12 cellular contexts compared by ENCODE assay signal in genomic region chr12:14959916-14960315, GRCh38. TPM values are rescaled to one million over a fixed set of nuclear protein-coding genes. Genes with fewer than 3 reads are reported as not detected.
DNase-seq lines count a peak whose midpoint lies in the region; ATAC-seq and TF ChIP-seq lines count a peak whose summit lies in the region.
"Had no signal": no experiment of that assay in that cellular context is flagged by ENCODE, and none has a peak within 500 bp of the region (broad histone marks: within the 10 kb centered on the region; RNA-seq: fewer than 3 reads in every experiment).

No MANE protein-coding gene starts in this region.

- peak overlapping the region; percentile 78 to 87 (median 82) for H3K27ac ChIP-seq in esophagus squamous epithelium

- peaks cover 62% of the 10 kb centered on the region for H3K36me3 Mint-ChIP-seq in T-helper 2 cell treated with Interferon-gamma antibody and Interleukin-4, amounts not matched to agents 5 μg/mL and 100 μg/mL, for 36 hours (ENCODE audit: low read depth)
- H3K36me3 Mint-ChIP-seq in T-helper 17 cell (ENCODE audit: low read depth): peaks cover 21% of the 10 kb centered on the region

- DNase-seq in T-helper 2 cell treated with Interferon-gamma antibody and Interleukin-4, amounts not matched to agents 5 μg/mL and 100 μg/mL, for 36 hours (ENCODE audit: low spot score): no peak
- no peak for DNase-seq in T-helper 2 cell
- no peak for DNase-seq in T-helper 17 cell
- no peak for DNase-seq in esophagus squamous epithelium (lab: John Stamatoyannopoulos, UW)
- no peak for DNase-seq in stimulated activated naive CD8-positive, alpha-beta T cell treated with anti-CD3 and anti-CD28 coated beads, Interleukin-15, amount 100 ng/mL, for 72 hours
- no peak for DNase-seq in nucleus accumbens (lab: John Stamatoyannopoulos, UW)
- DNase-seq: amygdala, T1000 had no signal

- no peaks in the 10 kb centered on the region for H3K9me3 Mint-ChIP-seq in T-helper 2 cell treated with Interferon-gamma antibody and Interleukin-4, amounts not matched to agents 5 μg/mL and 100 μg/mL, for 36 hours
- no peaks in the 10 kb centered on the region for H3K9me3 Mint-ChIP-seq in stimulated activated naive CD8-positive, alpha-beta T cell treated with anti-CD3 and anti-CD28 coated beads, Interleukin-15, amount 100 ng/mL, for 72 hours

- H3K27ac Mint-ChIP-seq in T-helper 2 cell treated with Interferon-gamma antibody and Interleukin-4, amounts not matched to agents 5 μg/mL and 100 μg/mL, for 36 hours: peak overlapping the region; percentile 99
- H3K27ac Mint-ChIP-seq in T-helper 17 cell: peak overlapping the region; percentile 100
- H3K27ac Mint-ChIP-seq in stimulated activated naive CD8-positive, alpha-beta T cell treated with anti-CD3 and anti-CD28 coated beads, Interleukin-15, amount 100 ng/mL, for 72 hours: peak overlapping the region; percentile 93 to 97

- intact Hi-C loops in esophagus squamous epithelium (cut with DNase I): no loop called here

- no peaks in the 10 kb centered on the region for H3K27me3 Mint-ChIP-seq in T-helper 2 cell treated with Interferon-gamma antibody and Interleukin-4, amounts not matched to agents 5 μg/mL and 100 μg/mL, for 36 hours (ENCODE audit: low read depth)
- H3K27me3 Mint-ChIP-seq in T-helper 17 cell: no peaks in the 10 kb centered on the region
- no peaks in the 10 kb centered on the region for H3K27me3 Mint-ChIP-seq in stimulated activated naive CD8-positive, alpha-beta T cell treated with anti-CD3 and anti-CD28 coated beads, Interleukin-15, amount 100 ng/mL, for 72 hours

- H3K27me3 ChIP-seq in esophagus squamous epithelium: no peaks in the 10 kb centered on the region

- H3K4me3 ChIP-seq in esophagus squamous epithelium: peak overlapping the region; percentile 26 to 61 (median 46)

- TF ChIP-seq CTCF in esophagus squamous epithelium (IDR thresholded peaks at IDR 0.05): no peak

- peaks cover 37% of the 10 kb centered on the region for H3K4me1 Mint-ChIP-seq in T-helper 2 cell treated with Interferon-gamma antibody and Interleukin-4, amounts not matched to agents 5 μg/mL and 100 μg/mL, for 36 hours (ENCODE audit: low read depth)
- H3K4me1 Mint-ChIP-seq in T-helper 17 cell: peaks cover 59% of the 10 kb centered on the region
- peaks cover 49% of the 10 kb centered on the region for H3K4me1 Mint-ChIP-seq in stimulated activated naive CD8-positive, alpha-beta T cell treated with anti-CD3 and anti-CD28 coated beads, Interleukin-15, amount 100 ng/mL, for 72 hours

- no peaks in the 10 kb centered on the region for H3K36me3 ChIP-seq in esophagus squamous epithelium

- peaks cover 0 to 44% (median 0%) of the 10 kb centered on the region in 3 donors for H3K4me1 ChIP-seq in esophagus squamous epithelium

- WGBS in esophagus squamous epithelium, 2 donors: 65 to 86% methylated on average over 3 of the region's 3 CpGs

- H3K9me3 ChIP-seq in T-helper 17 cell (ENCODE audit: control insufficient read depth, low read length, poor library complexity, severe bottlenecking) (no peaks in the 10 kb centered on the region), esophagus squamous epithelium (no peaks in the 10 kb centered on the region)

- TF ChIP-seq POLR2A in esophagus squamous epithelium (IDR thresholded peaks at IDR 0.05): no peak

- peak overlapping the region; percentile 99 for H3K4me3 Mint-ChIP-seq in T-helper 2 cell treated with Interferon-gamma antibody and Interleukin-4, amounts not matched to agents 5 μg/mL and 100 μg/mL, for 36 hours
- H3K4me3 Mint-ChIP-seq in T-helper 17 cell: peak overlapping the region; percentile 100
- peak overlapping the region; percentile 93 to 97 for H3K4me3 Mint-ChIP-seq in stimulated activated naive CD8-positive, alpha-beta T cell treated with anti-CD3 and anti-CD28 coated beads, Interleukin-15, amount 100 ng/mL, for 72 hours

- ATAC-seq in T-helper 17 cell: no peak
- no peak for ATAC-seq in stimulated activated naive CD8-positive, alpha-beta T cell treated with anti-CD3 and anti-CD28 coated beads, Interleukin-15, amount 100 ng/mL, for 72 hours
- no peak for ATAC-seq in GM18870 (IDR thresholded peaks at IDR 0.05; ENCODE audit: unreplicated experiment)
- no peak for ATAC-seq in GM21737 (IDR thresholded peaks at IDR 0.05; ENCODE audit: unreplicated experiment)

RNA-seq across cellular contexts. Expression of gene ARHGDIB, which starts 1.5 kb away (rescaled TPM):
- total RNA-seq in T-helper 17 cell (100 to 1,000 TPM; 895 to 936 TPM), esophagus squamous epithelium (10 to 100 TPM; 17.2 to 91.1 (median 62.0) TPM)
- total RNA-seq: myocyte had no signal

RNA-seq across cellular contexts. Expression of gene PDE6H, which starts 12.9 kb away (rescaled TPM):
- total RNA-seq in T-helper 17 cell (not detected), esophagus squamous epithelium (not detected)
- total RNA-seq: H1, myocyte had no signal

RNA-seq across cellular contexts. Expression of gene ERP27, which starts 21.6 kb away (rescaled TPM):
- total RNA-seq in T-helper 17 cell (10 to 100 TPM in 1 of 2 donors, 1 to 10 TPM in 1; 9.9 to 14.9 TPM), esophagus squamous epithelium (1 to 10 TPM in 2 of 4 donors, under 1 TPM in 1, not detected in 1; 0.57 to 5.5 (median 1.9) TPM)
- total RNA-seq: H1, myocyte had no signal

Comparison
In these comparisons a context has a peak if more than half of its experiments do, and no peak if none do; other contexts are left out.
1. RNA of gene ARHGDIB, which starts 1.5 kb away (total RNA-seq): 895 to 936 TPM in T-helper 17 cell; 17.2 to 91.1 TPM in esophagus squamous epithelium; every median in the first group is over 4 times any median in the second.
2. Peak in every context shown above with its lines, with median percentiles within 50 percentile points of each other: H3K27ac Mint-ChIP-seq and H3K4me3 Mint-ChIP-seq.